In genomic region chr6:90103056-90103793, GRCh38 we compare ENCODE assay signal across 8 cellular contexts.
A peak's percentile ranks its signal among the peaks of the same experiment; 100 is the strongest.
DNase-seq lines count a peak whose midpoint lies in the region; ATAC-seq and TF ChIP-seq lines count a peak whose summit lies in the region.

No MANE protein-coding gene starts in this region.

- ATAC-seq in HG02981 (IDR thresholded peaks at IDR 0.05; ENCODE audit: unreplicated experiment): peak; percentile 74

- WGBS in neuronal stem cell (ENCODE audit: extremely low coverage in 2 of 2, insufficient read length in 2 of 2, insufficient replicate concordance in 1 of 2), 2 donors: 100% methylated on average over 1 of the region's 13 CpGs; no CpG with 5 or more reads in 1 of the 2 donors
- 89 to 92% methylated on average over 10 to 13 of the region's 13 CpGs for WGBS in endodermal cell (ENCODE audit: insufficient coverage in 1 of 2, insufficient read length in 1 of 2), 2 experiments

- H3K14ac ChIP-seq in neuronal stem cell (ENCODE audit: low read length): no peak overlapping the region

- no peak overlapping the region for H3K18ac ChIP-seq in neuronal stem cell (ENCODE audit: low read length)

- H2BK5ac ChIP-seq in neuronal stem cell (ENCODE audit: low read length): no peak overlapping the region

- DNase-seq in activated effector memory CD4-positive, alpha-beta T cell treated with anti-CD3 and anti-CD28 coated beads, Interleukin-2, amount 50 U/mL, for 16 hours: peak; percentile 76
- DNase-seq in activated effector memory CD4-positive, alpha-beta T cell treated with Interleukin-2 at 50 U/mL for 16 hours: no peak
- peak in 3 of 5 experiments; percentile 17 to 81 (median 22) for DNase-seq in T-helper 2 cell
- DNase-seq in nephron progenitor cell: no peak
- DNase-seq in neuronal stem cell (ENCODE audit: low spot score): no peak
- no peak for DNase-seq in endodermal cell
- DNase-seq in COLO829 (ENCODE audit: low spot score): no peak

- H3K4me3 Mint-ChIP-seq in nephron progenitor cell (peak overlapping the region; percentile 47), endodermal cell (no peak overlapping the region)

- no peak overlapping the region for H3K4me2 ChIP-seq in neuronal stem cell (ENCODE audit: insufficient read depth, low read length, poor library complexity, severe bottlenecking)

- H3K27me3 Mint-ChIP-seq in nephron progenitor cell (ENCODE audit: low read depth, poor library complexity) (no peaks in the 10 kb centered on the region), endodermal cell (ENCODE audit: insufficient read depth) (no peaks in the 10 kb centered on the region)

- H2AK5ac ChIP-seq in neuronal stem cell (ENCODE audit: low read depth, low read length): no peak overlapping the region

- H3K9me3 Mint-ChIP-seq in nephron progenitor cell: peaks cover 9% of the 10 kb centered on the region
- no peaks in the 10 kb centered on the region for H3K9me3 Mint-ChIP-seq in endodermal cell

- no peak overlapping the region for H3K23ac ChIP-seq in neuronal stem cell (ENCODE audit: low read depth, low read length, poor library complexity)

- no peak overlapping the region for H3K27ac ChIP-seq in neuronal stem cell (replicated peaks; ENCODE audit: low read length)
- no peak overlapping the region for H3K27ac ChIP-seq in endodermal cell (ENCODE audit: low read depth, low read length)

- H4K91ac ChIP-seq in neuronal stem cell (ENCODE audit: low read depth, low read length, poor library complexity): no peak overlapping the region

- no peak overlapping the region for H2BK15ac ChIP-seq in neuronal stem cell (ENCODE audit: low read length)

- no peak overlapping the region for H2AFZ ChIP-seq in neuronal stem cell (ENCODE audit: low read length)

- H3K4me1 ChIP-seq in neuronal stem cell (ENCODE audit: control insufficient read depth in 2 of 2, insufficient read depth in 1 of 2, low read depth in 1 of 2, low read length in 2 of 2) (peaks cover 0 to 10% of the 10 kb centered on the region in 2 donors), endodermal cell (ENCODE audit: control insufficient read depth, insufficient read depth, low read length) (no peaks in the 10 kb centered on the region)

- H2BK12ac ChIP-seq in neuronal stem cell (ENCODE audit: low read length): no peak overlapping the region

- H3K4me3 ChIP-seq in neuronal stem cell (ENCODE audit: low read length in 2 of 2) (no peak overlapping the region), endodermal cell (ENCODE audit: low read length) (no peak overlapping the region)

- peaks cover 0 to 8% of the 10 kb centered on the region in 2 donors for H3K9me3 ChIP-seq in neuronal stem cell (replicated peaks in 1 of 2; ENCODE audit: control insufficient read depth in 2 of 2, insufficient read depth in 1 of 2, low read depth in 1 of 2, low read length in 2 of 2)
- H3K9me3 ChIP-seq in endodermal cell (ENCODE audit: control insufficient read depth, low read length): no peaks in the 10 kb centered on the region

- TF ChIP-seq CTCF in nephron progenitor cell (IDR thresholded peaks at IDR 0.05) (no peak), endodermal cell (conservative IDR thresholded peaks at IDR 0.05) (no peak)

- no peak overlapping the region for H4K8ac ChIP-seq in neuronal stem cell (ENCODE audit: low read depth, low read length)

- H3K9ac ChIP-seq in neuronal stem cell (ENCODE audit: low read depth, low read length, poor library complexity) (no peak overlapping the region), endodermal cell (ENCODE audit: extremely low read depth, low read length, poor library complexity, severe bottlenecking) (no peak overlapping the region)

- H3K36me3 ChIP-seq in neuronal stem cell (replicated peaks in 1 of 2; ENCODE audit: control insufficient read depth in 2 of 2, insufficient read depth in 2 of 2, low read length in 2 of 2) (peaks cover 0 to 3% of the 10 kb centered on the region in 2 donors), endodermal cell (ENCODE audit: control insufficient read depth, insufficient read depth, low read length) (no peaks in the 10 kb centered on the region)

- H2BK120ac ChIP-seq in neuronal stem cell (ENCODE audit: low read depth, low read length): no peak overlapping the region

- peaks cover 13% of the 10 kb centered on the region for H3K36me3 Mint-ChIP-seq in nephron progenitor cell (ENCODE audit: low read depth)
- no peaks in the 10 kb centered on the region for H3K36me3 Mint-ChIP-seq in endodermal cell (ENCODE audit: low read depth)

- no peaks in the 10 kb centered on the region for H3K79me1 ChIP-seq in neuronal stem cell (ENCODE audit: low read depth, low read length)

- no peak overlapping the region for H3K4ac ChIP-seq in neuronal stem cell (ENCODE audit: low read length)

- H3K4me1 Mint-ChIP-seq in nephron progenitor cell: peaks cover 21% of the 10 kb centered on the region
- peaks cover 13% of the 10 kb centered on the region for H3K4me1 Mint-ChIP-seq in endodermal cell

- H3K27me3 ChIP-seq in neuronal stem cell (ENCODE audit: control insufficient read depth in 3 of 3, insufficient read depth in 3 of 3, low read depth in 1 of 3, low read length in 3 of 3) (no peaks in the 10 kb centered on the region), endodermal cell (ENCODE audit: control insufficient read depth, insufficient read depth, low read length, poor library complexity, severe bottlenecking) (no peaks in the 10 kb centered on the region)

- H3K27ac Mint-ChIP-seq in nephron progenitor cell: peak overlapping the region; percentile 24
- H3K27ac Mint-ChIP-seq in endodermal cell: no peak overlapping the region

Comparison
In these comparisons a context has a peak if more than half of its experiments do, and no peak if none do; other contexts are left out.
1. DNase-seq: peak in activated effector memory CD4-positive, alpha-beta T cell treated with anti-CD3 and anti-CD28 coated beads, Interleukin-2, amount 50 U/mL, for 16 hours (single experiment) and T-helper 2 cell (3 of 5); none in activated effector memory CD4-positive, alpha-beta T cell treated with Interleukin-2 at 50 U/mL for 16 hours (single experiment), nephron progenitor cell (single experiment), neuronal stem cell (single experiment), endodermal cell (single experiment) and COLO829 (single experiment).